ENCODE assay signal across 1 cellular context in genomic region chr11:115193931-115194797, GRCh38.
TF ChIP-seq lines count a peak whose summit lies in the region.

No MANE protein-coding gene starts in this region.

TF ChIP-seq in WTC11, 78 proteins besides CTCF, POLR2A, EP300 and RAD21 (continued from another document):
- TF ChIP-seq, protein P1, sequence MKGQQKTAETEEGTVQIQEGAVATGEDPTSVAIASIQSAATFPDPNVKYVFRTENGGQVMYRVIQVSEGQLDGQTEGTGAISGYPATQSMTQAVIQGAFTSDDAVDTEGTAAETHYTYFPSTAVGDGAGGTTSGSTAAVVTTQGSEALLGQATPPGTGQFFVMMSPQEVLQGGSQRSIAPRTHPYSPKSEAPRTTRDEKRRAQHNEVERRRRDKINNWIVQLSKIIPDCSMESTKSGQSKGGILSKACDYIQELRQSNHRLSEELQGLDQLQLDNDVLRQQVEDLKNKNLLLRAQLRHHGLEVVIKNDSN (CRISPR knock-in tag; IDR thresholded peaks at IDR 0.05): no peak
